ENCODE assay signal across 10 cellular contexts in the genomic region with DNA sequence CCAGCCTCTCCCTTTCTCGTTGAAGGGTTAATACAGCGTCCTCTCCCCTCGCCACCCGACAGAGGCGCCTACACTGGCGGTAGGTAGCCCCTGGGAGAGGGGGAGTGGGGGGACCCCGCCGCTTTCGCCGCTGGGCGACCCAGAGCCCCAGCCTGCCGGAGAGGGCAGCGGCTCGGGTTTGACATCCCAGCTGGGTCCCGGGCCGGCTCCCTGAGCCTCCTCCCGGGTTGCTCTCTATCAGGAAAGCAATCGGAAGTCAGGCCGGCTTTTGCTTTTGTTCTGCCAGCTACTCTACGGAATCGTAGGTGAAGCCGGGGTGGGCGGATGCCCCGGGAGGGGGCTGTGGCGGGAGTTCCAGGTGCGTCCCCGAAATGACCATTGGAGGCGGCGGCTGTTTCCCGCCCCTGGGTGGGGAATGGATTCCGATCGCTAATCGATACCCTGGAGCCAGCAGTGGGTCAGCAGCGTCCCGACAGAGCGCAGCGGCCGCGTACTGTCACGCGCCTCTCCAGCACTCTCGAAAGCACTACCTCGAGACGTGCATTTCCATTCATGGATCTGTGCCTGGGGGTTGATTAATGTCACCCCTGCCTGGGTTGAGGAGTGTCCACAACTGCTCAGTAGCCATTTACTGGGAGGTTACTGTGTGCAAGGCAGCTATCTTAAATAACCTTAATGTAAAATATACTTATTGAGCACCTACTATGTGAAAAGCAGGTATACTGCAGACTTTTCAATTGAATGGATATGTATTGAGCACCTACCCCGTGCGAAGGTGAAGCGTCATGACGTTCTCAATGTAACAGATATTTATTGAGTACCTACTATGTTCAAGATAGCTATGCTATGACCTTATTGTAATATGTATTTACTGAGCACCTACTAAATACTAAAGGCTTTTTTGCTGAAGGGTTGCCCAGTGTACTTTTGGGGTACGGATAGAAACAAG. TPM values are rescaled to one million over a fixed set of nuclear protein-coding genes. Genes with fewer than 3 reads are reported as not detected.
DNase-seq lines count a peak whose midpoint lies in the region; ATAC-seq and TF ChIP-seq lines count a peak whose summit lies in the region.
"Had no signal": no experiment of that assay in that cellular context is flagged by ENCODE, and none has a peak within 500 bp of the region (broad histone marks: within the 10 kb centered on the region; RNA-seq: fewer than 3 reads in every experiment).

No MANE protein-coding gene starts in this region.

- CTCF ChIA-PET in RWPE1 (lab: Yijun Ruan, JAX) = no interaction called here

- no peaks in the 10 kb centered on the region for H3K4me1 Mint-ChIP-seq in T-helper 17 cell

- no peak overlapping the region for H3K27ac ChIP-seq in RWPE1
- H3K27ac ChIP-seq: SJSA1 had no signal

- TF ChIP-seq CTCF in RWPE1 (conservative IDR thresholded peaks at IDR 0.05; ENCODE audit: low read depth) = no peak

- no peak for ATAC-seq in T-helper 17 cell
- ATAC-seq in left ventricle myocardium superior = peak; percentile 44
- peak; percentile 35 for ATAC-seq in sciatic nerve
- no peak for ATAC-seq in HG02642 (IDR thresholded peaks at IDR 0.05; ENCODE audit: poor library complexity, unreplicated experiment)

- H3K4me3 Mint-ChIP-seq in T-helper 17 cell = peak overlapping the region; percentile 67

- peaks cover 5% of the 10 kb centered on the region for H3K36me3 Mint-ChIP-seq in T-helper 17 cell (ENCODE audit: low read depth)

- DNase-seq in NCI-H82 (lab: John Stamatoyannopoulos, UW) = peak; percentile 57
- DNase-seq in NCI-H82 treated with DMSO at 0.1 percent for 48 hours (lab: John Stamatoyannopoulos, UW; ENCODE audit: unreplicated experiment) = no peak
- DNase-seq in T-helper 17 cell = no peak
- DNase-seq in left ventricle myocardium superior = peak; percentile 35
- DNase-seq in sciatic nerve (ENCODE audit: low spot score) = peak; percentile 60
- no peak for DNase-seq in RWPE1 (ENCODE audit: low spot score)
- no peak for DNase-seq in activated CD4-positive, CD25-positive, alpha-beta regulatory T cell treated with anti-CD3 and anti-CD28 coated beads, Interleukin-2, amount 50 U/mL, for 72 hours
- DNase-seq: CD4-positive, CD25-positive, alpha-beta regulatory T cell had no signal

- H3K27ac Mint-ChIP-seq in T-helper 17 cell = no peak overlapping the region
- H3K27ac Mint-ChIP-seq: CD4-positive, CD25-positive, alpha-beta regulatory T cell had no signal

- peaks cover 58% of the 10 kb centered on the region for H3K27me3 Mint-ChIP-seq in T-helper 17 cell

- H3K9me3 ChIP-seq in T-helper 17 cell (ENCODE audit: control insufficient read depth, low read length, poor library complexity, severe bottlenecking) = no peaks in the 10 kb centered on the region
- H3K9me3 ChIP-seq: SJSA1 had no signal

- intact Hi-C loops in left ventricle myocardium superior (cut with micrococcal nuclease) (no loop called here), sciatic nerve (cut with DNase I) (no loop called here)

- POLR2A ChIA-PET in RWPE1 (lab: Yijun Ruan, JAX; ENCODE audit: low non-redundant PET) = no interaction called here

RNA-seq across cellular contexts. Expression of gene MAPK4, which starts 1.1 kb away (rescaled TPM):
- not detected for total RNA-seq in T-helper 17 cell
- total RNA-seq in left ventricle myocardium superior = 28.8 TPM
- total RNA-seq in sciatic nerve = 0.89 TPM
- total RNA-seq: CD4-positive, CD25-positive, alpha-beta regulatory T cell; SJSA1 had no signal

Comparison
In these comparisons a context has a peak if more than half of its experiments do, and no peak if none do; other contexts are left out.
1. DNase-seq: peak in NCI-H82 (single experiment), left ventricle myocardium superior (single experiment) and sciatic nerve (single experiment); none in NCI-H82 treated with DMSO at 0.1 percent for 48 hours (single experiment), T-helper 17 cell (0 of 3), RWPE1 (single experiment) and activated CD4-positive, CD25-positive, alpha-beta regulatory T cell treated with anti-CD3 and anti-CD28 coated beads, Interleukin-2, amount 50 U/mL, for 72 hours (single experiment).
2. ATAC-seq: peak in left ventricle myocardium superior (single experiment) and sciatic nerve (single experiment); none in T-helper 17 cell (single experiment) and HG02642 (single experiment).
3. RNA of gene MAPK4, which starts 1.1 kb away (total RNA-seq): 28.8 TPM in left ventricle myocardium superior (single experiment); 0.89 TPM in sciatic nerve (single experiment) and not detected in T-helper 17 cell; every median in the first group is over 10 times any median in the second.